In genomic region chr5:64164166-64164565, GRCh38 we compare ENCODE assay signal across 13 cellular contexts. TPM values are rescaled to one million over a fixed set of nuclear protein-coding genes. Genes with fewer than 3 reads are reported as not detected.
"Had no signal": no experiment of that assay in that cellular context is flagged by ENCODE, and none has a peak within 500 bp of the region (broad histone marks: within the 10 kb centered on the region; RNA-seq: fewer than 3 reads in every experiment).

No MANE protein-coding gene starts in this region.

- H3K36me3 ChIP-seq: cardiac muscle cell had no signal

- ATAC-seq: mucosa of descending colon; natural killer cell; stimulated activated naive CD8-positive, alpha-beta T cell treated with anti-CD3 and anti-CD28 coated beads, Interleukin-15, amount 100 ng/mL, for 72 hours had no signal

- DNase-seq: activated CD4-positive, alpha-beta memory T cell treated with anti-CD3 and anti-CD28 coated beads for 36 hours; activated CD4-positive, alpha-beta T cell treated with anti-CD3 and anti-CD28 coated beads for 1 hour; activated gamma-delta T cell treated with Interleukin-2 at 50 U/mL for 16 hours; activated naive CD8-positive, alpha-beta T cell treated with anti-CD3 and anti-CD28 coated beads, Interleukin-2, amount 10 ng/mL, durations not matched to agents 7 days and 5 days; activated T-cell treated with anti-CD3 and anti-CD28 coated beads, Interleukin-2, amount 50 U/mL, for 48 hours; hypothalamus; mucosa of descending colon; natural killer cell; stimulated activated CD4-positive, alpha-beta T cell treated with anti-CD3 and anti-CD28 coated beads, Interleukin-4, amount 100 ng/mL, for 4 hours; stimulated activated naive CD8-positive, alpha-beta T cell treated with anti-CD3 and anti-CD28 coated beads, Interleukin-15, amount 100 ng/mL, for 72 hours; T-helper 9 cell had no signal

- H3K9me3 ChIP-seq: mucosa of descending colon had no signal

- H3K27ac ChIP-seq: cardiac muscle cell had no signal

- H3K4me3 ChIP-seq: cardiac muscle cell, mucosa of descending colon, skin epidermis had no signal

RNA-seq across cellular contexts. Expression of gene RNF180, which starts 1.5 kb away (rescaled TPM):
- total RNA-seq: activated CD4-positive, alpha-beta memory T cell treated with anti-CD3 and anti-CD28 coated beads for 36 hours; activated naive CD8-positive, alpha-beta T cell treated with anti-CD3 and anti-CD28 coated beads, Interleukin-2, amount 10 ng/mL, durations not matched to agents 7 days and 5 days; natural killer cell had no signal
